8 cellular contexts compared by ENCODE assay signal in genomic region chr21:15730484-15731242, GRCh38. TPM values are rescaled to one million over a fixed set of nuclear protein-coding genes. Genes with fewer than 3 reads are reported as not detected.
DNase-seq lines count a peak whose midpoint lies in the region; ATAC-seq and TF ChIP-seq lines count a peak whose summit lies in the region.

No MANE protein-coding gene starts in this region.

- H3K27me3 ChIP-seq in AG04450 (ENCODE audit: control insufficient read depth, insufficient read depth, low read length) (no peaks in the 10 kb centered on the region), RWPE2 (ENCODE audit: insufficient read depth, poor library complexity, severe bottlenecking) (no peaks in the 10 kb centered on the region)

- no peaks in the 10 kb centered on the region; the same call in 1 of the 2 replicates for H3K36me3 ChIP-seq in RWPE2 (ENCODE audit: low read depth)

- TF ChIP-seq CTCF in AG04450 (IDR thresholded peaks at IDR 0.05; ENCODE audit: low read depth, low read length) (no peak), RWPE2 (IDR thresholded peaks at IDR 0.05; ENCODE audit: poor library complexity, severe bottlenecking) (no peak), endothelial cell (IDR thresholded peaks at IDR 0.05; ENCODE audit: unreplicated experiment) (no peak), nephron progenitor cell (IDR thresholded peaks at IDR 0.05) (no peak)

- peak overlapping the region; percentile 98 for H3K4me3 Mint-ChIP-seq in endothelial cell (ENCODE audit: unreplicated experiment)
- peak overlapping the region; percentile 96 for H3K4me3 Mint-ChIP-seq in nephron progenitor cell

- peak; percentile 0 for ATAC-seq in GM21447 (IDR thresholded peaks at IDR 0.05; ENCODE audit: unreplicated experiment)
- no peak for ATAC-seq in RWPE2 (ENCODE audit: low read depth)
- ATAC-seq in HG03432 (IDR thresholded peaks at IDR 0.05; ENCODE audit: unreplicated experiment) = no peak
- no peak for ATAC-seq in GM19395 (IDR thresholded peaks at IDR 0.05; ENCODE audit: unreplicated experiment)

- peak overlapping the region; percentile 53 for H3K27ac ChIP-seq in AG04450 (ENCODE audit: low read depth, low read length)
- H3K27ac ChIP-seq in RWPE2 (ENCODE audit: poor library complexity, severe bottlenecking) = peak overlapping the region; percentile 83

- H3K9me3 ChIP-seq in AG04450 (ENCODE audit: control insufficient read depth, insufficient read depth, low read length) = no peaks in the 10 kb centered on the region
- H3K9me3 ChIP-seq in RWPE2 (ENCODE audit: severe bottlenecking) = no peaks in the 10 kb centered on the region

- peak overlapping the region; percentile 93 for H3K27ac Mint-ChIP-seq in endothelial cell (ENCODE audit: unreplicated experiment)
- peak overlapping the region; percentile 95 for H3K27ac Mint-ChIP-seq in nephron progenitor cell

- H3K9me3 Mint-ChIP-seq in endothelial cell (ENCODE audit: unreplicated experiment) (no peaks in the 10 kb centered on the region), nephron progenitor cell (peaks cover 6% of the 10 kb centered on the region)

- H3K27me3 Mint-ChIP-seq in endothelial cell (ENCODE audit: unreplicated experiment) (peaks cover 4% of the 10 kb centered on the region), nephron progenitor cell (ENCODE audit: low read depth, poor library complexity) (peaks cover 5% of the 10 kb centered on the region)

- no peak for DNase-seq in AG04450 (ENCODE audit: low read depth, low spot score)
- DNase-seq in RWPE2 (ENCODE audit: low spot score) = no peak
- no peak for DNase-seq in endothelial cell (ENCODE audit: low spot score)
- no peak for DNase-seq in nephron progenitor cell
- no peak for DNase-seq in T-helper 9 cell

- CTCF ChIA-PET in AG04450 (lab: Charles Lee) = interaction anchor here (0.6 kb wide), 3 partner anchors 14 to 22 kb away, joined by 3 read pairs; no protein-coding TSS in a partner anchor

- peaks cover 19% of the 10 kb centered on the region for H3K4me1 ChIP-seq in RWPE2 (ENCODE audit: insufficient read depth, poor library complexity, severe bottlenecking)

- H3K4me1 Mint-ChIP-seq in endothelial cell (ENCODE audit: unreplicated experiment) = peaks cover 12% of the 10 kb centered on the region
- H3K4me1 Mint-ChIP-seq in nephron progenitor cell = peaks cover 31% of the 10 kb centered on the region

- POLR2A ChIA-PET in AG04450 (lab: Yijun Ruan, JAX) = no interaction called here

- peaks cover 3% of the 10 kb centered on the region for H3K36me3 Mint-ChIP-seq in endothelial cell (ENCODE audit: low read depth, unreplicated experiment)
- H3K36me3 Mint-ChIP-seq in nephron progenitor cell (ENCODE audit: low read depth) = peaks cover 4% of the 10 kb centered on the region

- H3K4me3 ChIP-seq in AG04450 (ENCODE audit: low read depth, low read length) (peak overlapping the region; percentile 89), RWPE2 (ENCODE audit: severe bottlenecking) (peak overlapping the region; percentile 97)

RNA-seq across cellular contexts. Expression of gene USP25, which starts 0.9 kb away (rescaled TPM):
- 25.3 and 35.3 TPM in 2 replicates for polyA plus RNA-seq in AG04450 (2011; rRNA removed)
- polyA minus RNA-seq in AG04450 (2011; rRNA and poly(A)+ RNA removed) = 28.2 and 51.8 TPM in 2 replicates
- 38.0 TPM for total RNA-seq in endothelial cell (ENCODE audit: unreplicated experiment)
